28 cellular contexts compared by ENCODE assay signal in genomic region chr9:123639743-123640142, GRCh38.
"Had no signal": no experiment of that assay in that cellular context is flagged by ENCODE, and none has a peak within 500 bp of the region (broad histone marks: within the 10 kb centered on the region; RNA-seq: fewer than 3 reads in every experiment).

No MANE protein-coding gene starts in this region.

- H3K27me3 Mint-ChIP-seq: activated T-cell treated with anti-CD3 and anti-CD28 coated beads, Interleukin-2, amount 50 U/mL, for 24 hours; brain had no signal

- H3K27me3 ChIP-seq: ascending aorta, breast epithelium, cardiac muscle cell, colonic mucosa had no signal

- H3K9me3 Mint-ChIP-seq: activated CD4-positive, alpha-beta memory T cell treated with anti-CD3 and anti-CD28 coated beads, Interleukin-2, amount 10 ng/mL, durations not matched to agents 7 days and 5 days; activated naive CD4-positive, alpha-beta T cell treated with anti-CD3 and anti-CD28 coated beads, Interleukin-2, amount 10 ng/mL, durations not matched to agents 7 days and 5 days; activated naive CD4-positive, alpha-beta T cell treated with anti-CD3 and anti-CD28 coated beads, Interleukin-2, amount 50 U/mL, for 72 hours; activated naive CD8-positive, alpha-beta T cell treated with anti-CD3 and anti-CD28 coated beads, Interleukin-2, amount 10 ng/mL, durations not matched to agents 7 days and 5 days; activated T-cell treated with anti-CD3 and anti-CD28 coated beads, Interleukin-2, amount 50 U/mL, for 24 hours; activated T-cell treated with anti-CD3 and anti-CD28 coated beads, Interleukin-2, amount 50 U/mL, for 72 hours; endodermal cell; WTC11 had no signal

- H3K36me3 ChIP-seq: ascending aorta, breast epithelium, cardiac muscle cell, colonic mucosa had no signal

- DNase-seq: activated CD4-positive, alpha-beta memory T cell treated with anti-CD3 and anti-CD28 coated beads, Interleukin-2, amount 10 ng/mL, durations not matched to agents 7 days and 5 days; activated CD4-positive, alpha-beta T cell treated with anti-CD3 and anti-CD28 coated beads for 1 hour; activated CD4-positive, alpha-beta T cell treated with anti-CD3 and anti-CD28 coated beads for 4 hours; activated CD4-positive, alpha-beta T cell treated with anti-CD3 and anti-CD28 coated beads, Interleukin-2, amount 10 ng/mL, durations not matched to agents 7 days and 5 days; activated CD4-positive, alpha-beta T cell treated with anti-CD3 and anti-CD28 coated beads, Interleukin-2, amount 50 U/mL, for 4 hours; activated CD8-positive, alpha-beta memory T cell treated with anti-CD3 and anti-CD28 coated beads, Interleukin-2, amount 50 U/mL, for 48 hours; activated gamma-delta T cell; activated naive CD4-positive, alpha-beta T cell; activated naive CD4-positive, alpha-beta T cell treated with anti-CD3 and anti-CD28 coated beads, Interleukin-2, amount 10 ng/mL, durations not matched to agents 7 days and 5 days; activated naive CD8-positive, alpha-beta T cell treated with anti-CD3 and anti-CD28 coated beads, Interleukin-2, amount 10 ng/mL, durations not matched to agents 7 days and 5 days; activated T-cell treated with anti-CD3 and anti-CD28 coated beads for 4 hours; activated T-cell treated with anti-CD3 and anti-CD28 coated beads, Interleukin-2, amount 50 U/mL, for 24 hours; activated T-cell treated with anti-CD3 and anti-CD28 coated beads, Interleukin-2, amount 50 U/mL, for 72 hours; central memory CD4-positive, alpha-beta T cell; cerebellar nuclear complex; colonic mucosa; effector CD8-positive, alpha-beta T cell; endodermal cell; foreskin fibroblast; T-helper 2 cell had no signal

- H3K4me3 ChIP-seq: ascending aorta, breast epithelium, cardiac muscle cell, colonic mucosa had no signal

- H3K27ac Mint-ChIP-seq: activated CD4-positive, alpha-beta memory T cell treated with anti-CD3 and anti-CD28 coated beads, Interleukin-2, amount 10 ng/mL, durations not matched to agents 7 days and 5 days; activated CD4-positive, alpha-beta T cell treated with anti-CD3 and anti-CD28 coated beads, Interleukin-2, amount 10 ng/mL, durations not matched to agents 7 days and 5 days; activated naive CD4-positive, alpha-beta T cell treated with anti-CD3 and anti-CD28 coated beads, Interleukin-2, amount 10 ng/mL, durations not matched to agents 7 days and 5 days; activated naive CD8-positive, alpha-beta T cell treated with anti-CD3 and anti-CD28 coated beads, Interleukin-2, amount 10 ng/mL, durations not matched to agents 7 days and 5 days; endodermal cell; WTC11 had no signal

- H3K36me3 Mint-ChIP-seq: activated naive CD4-positive, alpha-beta T cell treated with anti-CD3 and anti-CD28 coated beads, Interleukin-2, amount 10 ng/mL, durations not matched to agents 7 days and 5 days; WTC11 had no signal

- H3K4me1 ChIP-seq: breast epithelium had no signal

- H3K9me3 ChIP-seq: ascending aorta, breast epithelium, colonic mucosa had no signal

- H3K4me3 Mint-ChIP-seq: activated CD4-positive, alpha-beta memory T cell treated with anti-CD3 and anti-CD28 coated beads, Interleukin-2, amount 10 ng/mL, durations not matched to agents 7 days and 5 days; activated CD4-positive, alpha-beta T cell treated with anti-CD3 and anti-CD28 coated beads, Interleukin-2, amount 10 ng/mL, durations not matched to agents 7 days and 5 days; activated naive CD4-positive, alpha-beta T cell treated with anti-CD3 and anti-CD28 coated beads, Interleukin-2, amount 10 ng/mL, durations not matched to agents 7 days and 5 days; activated naive CD8-positive, alpha-beta T cell treated with anti-CD3 and anti-CD28 coated beads, Interleukin-2, amount 10 ng/mL, durations not matched to agents 7 days and 5 days; activated T-cell treated with anti-CD3 and anti-CD28 coated beads, Interleukin-2, amount 50 U/mL, for 24 hours; brain; endodermal cell; WTC11 had no signal

- H3K27ac ChIP-seq: ascending aorta, breast epithelium, cardiac muscle cell, colonic mucosa had no signal

- FAIRE-seq: frontal cortex had no signal

- ATAC-seq: activated T-cell treated with anti-CD3 and anti-CD28 coated beads, Interleukin-2, amount 50 U/mL, for 72 hours; esophagus mucosa; WTC11 had no signal
